Comparison of ENCODE assay signal across 1 cellular context in genomic region chr18:9684901-9685738, GRCh38.
TF ChIP-seq lines count a peak whose summit lies in the region.

No MANE protein-coding gene starts in this region.

TF ChIP-seq in K562, 482 proteins besides CTCF, POLR2A, EP300 and RAD21 (continued from another document and continues in another):
- TF ChIP-seq PRDM10 (IDR thresholded peaks at IDR 0.05; ENCODE audit: partially characterized antibody), result peak; percentile 17
- no peak for TF ChIP-seq THAP12 (CRISPR knock-in tag; IDR thresholded peaks at IDR 0.05)
- TF ChIP-seq VEZF1 (CRISPR knock-in tag; IDR thresholded peaks at IDR 0.05), result no peak; the same call in 1 of the 2 replicates
- TF ChIP-seq ZBTB12 (CRISPR knock-in tag; IDR thresholded peaks at IDR 0.05), result peak; percentile 36; the same call in 1 of the 2 replicates
- no peak for TF ChIP-seq CGGBP1 (CRISPR knock-in tag; IDR thresholded peaks at IDR 0.05)
- TF ChIP-seq BACH1 (tag; IDR thresholded peaks at IDR 0.05), result no peak
- no peak for TF ChIP-seq FOXP1 (CRISPR knock-in tag; IDR thresholded peaks at IDR 0.05)
- TF ChIP-seq ZNF696 (CRISPR knock-in tag; conservative IDR thresholded peaks at IDR 0.05), result no peak
- TF ChIP-seq ZFP30 (CRISPR knock-in tag; IDR thresholded peaks at IDR 0.05; ENCODE audit: borderline replicate concordance), result no peak
- no peak for TF ChIP-seq EP400 (IDR thresholded peaks at IDR 0.05)
- no peak for TF ChIP-seq PTTG1 (tag; IDR thresholded peaks at IDR 0.05; ENCODE audit: low read depth)
- TF ChIP-seq ZBTB8A (IDR thresholded peaks at IDR 0.05; ENCODE audit: partially characterized antibody), result no peak
- no peak for TF ChIP-seq RBM25 (IDR thresholded peaks at IDR 0.05; ENCODE audit: low read depth, low read length, severe bottlenecking)
- no peak for TF ChIP-seq SLC30A9 (CRISPR knock-in tag; IDR thresholded peaks at IDR 0.05)
- TF ChIP-seq CBX3 (IDR thresholded peaks at IDR 0.05; ENCODE audit: borderline replicate concordance in 1 of 2, low read length in 2 of 2), result no peak
- TF ChIP-seq ESRRA (IDR thresholded peaks at IDR 0.05; ENCODE audit: borderline replicate concordance, low read depth), result no peak
- TF ChIP-seq ZNF79 (CRISPR knock-in tag; IDR thresholded peaks at IDR 0.05; ENCODE audit: low read depth), result 0 out of 2 replicates have a peak, but pooled peaks have one; percentile 46
- no peak for TF ChIP-seq HMBOX1 (IDR thresholded peaks at IDR 0.05)
- TF ChIP-seq DNMT1 (IDR thresholded peaks at IDR 0.05), result no peak
- no peak for TF ChIP-seq HES1 (IDR thresholded peaks at IDR 0.05; ENCODE audit: low read depth)
- TF ChIP-seq NR3C1 (CRISPR knock-in tag; IDR thresholded peaks at IDR 0.05), result no peak
- no peak for TF ChIP-seq BCLAF1 (IDR thresholded peaks at IDR 0.05; ENCODE audit: borderline replicate concordance in 1 of 2, control insufficient read depth in 1 of 2, low read depth in 2 of 2, low read length in 1 of 2)
- TF ChIP-seq NFE2L1 (tag; IDR thresholded peaks at IDR 0.05; ENCODE audit: borderline replicate concordance, low read depth), result no peak
- no peak for TF ChIP-seq ZNF764 (CRISPR knock-in tag; IDR thresholded peaks at IDR 0.05; ENCODE audit: low read depth)
- no peak for TF ChIP-seq SMARCE1 (IDR thresholded peaks at IDR 0.05)
- no peak for TF ChIP-seq ZZZ3 (IDR thresholded peaks at IDR 0.05)
- no peak for TF ChIP-seq SRSF3 (IDR thresholded peaks at IDR 0.05; ENCODE audit: insufficient read depth, low read length)
- TF ChIP-seq ZNF197 (CRISPR knock-in tag; IDR thresholded peaks at IDR 0.05; ENCODE audit: low read depth), result no peak; the same call in 1 of the 2 replicates
- TF ChIP-seq NFRKB (IDR thresholded peaks at IDR 0.05; ENCODE audit: low read depth), result peak; percentile 79
- TF ChIP-seq BCOR (IDR thresholded peaks at IDR 0.05), result no peak
- TF ChIP-seq ZBTB34 (CRISPR knock-in tag; IDR thresholded peaks at IDR 0.05), result no peak
- no peak for TF ChIP-seq MIER1 (IDR thresholded peaks at IDR 0.05; ENCODE audit: low read depth)
- TF ChIP-seq HEY1 (CRISPR knock-in tag; IDR thresholded peaks at IDR 0.05; ENCODE audit: borderline replicate concordance), result no peak
- TF ChIP-seq ZNF398 (CRISPR knock-in tag; IDR thresholded peaks at IDR 0.05), result no peak
- no peak for TF ChIP-seq SRF (CRISPR knock-in tag; IDR thresholded peaks at IDR 0.05)
- TF ChIP-seq BRD4 (IDR thresholded peaks at IDR 0.05), result no peak; the same call in 1 of the 2 replicates
- no peak for TF ChIP-seq ZNF41 (CRISPR knock-in tag; conservative IDR thresholded peaks at IDR 0.05)
- TF ChIP-seq RFX5 (IDR thresholded peaks at IDR 0.05; ENCODE audit: low read depth, low read length), result no peak
- no peak for TF ChIP-seq ZBTB33 (CRISPR knock-in tag; IDR thresholded peaks at IDR 0.05)
- TF ChIP-seq OTX1 (CRISPR knock-in tag; IDR thresholded peaks at IDR 0.05), result peak; percentile 21; the same call in 1 of the 2 replicates
- TF ChIP-seq SAP30 (IDR thresholded peaks at IDR 0.05; ENCODE audit: borderline replicate concordance, insufficient read depth, low read depth, low read length, poor library complexity, severe bottlenecking), result no peak
- TF ChIP-seq ZNF311 (CRISPR knock-in tag; IDR thresholded peaks at IDR 0.05), result peak; percentile 77; the same call in 1 of the 2 replicates
- TF ChIP-seq HNRNPLL (IDR thresholded peaks at IDR 0.05; ENCODE audit: low read depth, low read length, poor library complexity, severe bottlenecking), result no peak
- no peak for TF ChIP-seq WHSC1 (IDR thresholded peaks at IDR 0.05; ENCODE audit: low read length)
- TF ChIP-seq ZNF121 (CRISPR knock-in tag; conservative IDR thresholded peaks at IDR 0.05), result no peak
